ENCODE assay signal across 9 cellular contexts in the genomic region with DNA sequence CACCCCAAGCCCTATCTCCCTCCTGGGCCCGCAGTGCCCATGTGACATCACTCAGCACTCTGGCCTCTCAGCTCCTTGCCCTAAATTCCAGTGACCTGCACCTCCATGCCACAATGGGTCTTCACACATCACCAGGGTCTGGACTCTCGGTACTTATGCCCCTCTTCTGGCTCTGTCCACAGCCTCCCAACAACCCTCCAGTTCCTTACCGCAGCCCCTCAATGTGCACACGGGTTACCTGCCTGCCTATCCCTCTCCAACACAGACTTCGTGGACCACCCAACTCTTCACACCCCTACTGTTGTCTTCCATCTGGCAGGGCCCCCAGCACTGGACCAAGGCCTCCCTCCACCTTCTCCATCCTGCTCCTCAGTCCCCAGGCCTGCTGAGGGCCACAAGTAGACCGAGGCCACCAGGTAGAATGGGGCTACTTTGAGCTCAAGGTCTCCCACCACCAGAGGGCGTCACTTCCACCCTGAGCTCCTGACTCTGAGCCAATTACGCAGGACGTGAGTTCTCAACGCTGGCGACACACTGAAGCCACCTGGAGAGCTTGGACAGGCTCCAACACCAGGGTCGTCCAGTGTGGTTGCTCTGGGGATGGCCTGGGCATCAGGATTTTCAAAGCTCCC.
DNase-seq lines count a peak whose midpoint lies in the region; ATAC-seq and TF ChIP-seq lines count a peak whose summit lies in the region.
"Had no signal": no experiment of that assay in that cellular context is flagged by ENCODE, and none has a peak within 500 bp of the region (broad histone marks: within the 10 kb centered on the region; RNA-seq: fewer than 3 reads in every experiment).

No MANE protein-coding gene starts in this region.

- H3K4me3 ChIP-seq in BE2C (ENCODE audit: low read depth, low read length) = no peak overlapping the region
- H3K4me3 ChIP-seq in iPS DF 6.9 (ENCODE audit: low read length) = no peak overlapping the region
- no peak overlapping the region for H3K4me3 ChIP-seq in ascending aorta
- H3K4me3 ChIP-seq: MG63 had no signal

- H3K27me3 ChIP-seq in BE2C (peaks cover 9% of the 10 kb centered on the region), iPS DF 6.9 (ENCODE audit: control insufficient read depth, insufficient read depth, low read length) (no peaks in the 10 kb centered on the region), ascending aorta (no peaks in the 10 kb centered on the region)
- H3K27me3 ChIP-seq: MG63 had no signal

- TF ChIP-seq CTCF in BE2C (IDR thresholded peaks at IDR 0.05; ENCODE audit: low read depth, low read length) (peak; percentile 64), ascending aorta (IDR thresholded peaks at IDR 0.05) (no peak)

- no peak overlapping the region for H3K27ac ChIP-seq in iPS DF 6.9 (ENCODE audit: low read length)
- H3K27ac ChIP-seq in ascending aorta = no peak overlapping the region

- DNase-seq in BE2C (peak; percentile 58), GM19238 (ENCODE audit: insufficient read length, low spot score) (peak; percentile 13), SHP77 (lab: John Stamatoyannopoulos, UW) (peak; percentile 76 to 85), iPS DF 6.9 (ENCODE audit: low read depth, low spot score) (peak; percentile 71), HuH-7.5 (ENCODE audit: low spot score) (no peak), ascending aorta (ENCODE audit: low spot score in 2 of 2) (no peak)
- DNase-seq: MG63 had no signal

- H3K4me1 ChIP-seq in BE2C (no peaks in the 10 kb centered on the region; the same call in 1 of the 2 replicates), iPS DF 6.9 (ENCODE audit: control insufficient read depth, insufficient read depth, low read length) (no peaks in the 10 kb centered on the region; the same call in 1 of the 2 replicates), ascending aorta (no peaks in the 10 kb centered on the region)

- H3K36me3 ChIP-seq in BE2C (no peaks in the 10 kb centered on the region), iPS DF 6.9 (ENCODE audit: control insufficient read depth, insufficient read depth, low read length) (no peaks in the 10 kb centered on the region), ascending aorta (no peaks in the 10 kb centered on the region)
- H3K36me3 ChIP-seq: MG63 had no signal

- intact Hi-C loops in ascending aorta (cut with DNase I) = no loop called here

- H3K9me3 ChIP-seq in BE2C (no peaks in the 10 kb centered on the region; the same call in 1 of the 2 replicates), iPS DF 6.9 (ENCODE audit: control insufficient read depth, insufficient read depth, low read length) (no peaks in the 10 kb centered on the region), ascending aorta (no peaks in the 10 kb centered on the region)
- H3K9me3 ChIP-seq: MG63 had no signal

- ATAC-seq in GM21576 (IDR thresholded peaks at IDR 0.05; ENCODE audit: unreplicated experiment) (no peak), GM18870 (IDR thresholded peaks at IDR 0.05; ENCODE audit: unreplicated experiment) (no peak)

- WGBS in iPS DF 6.9 (ENCODE audit: insufficient coverage, insufficient read length) = no CpG with 5 or more reads among the region's 12 CpGs

Comparison
In these comparisons a context has a peak if more than half of its experiments do, and no peak if none do; other contexts are left out.
1. DNase-seq: peak in BE2C (single experiment), GM19238 (single experiment), SHP77 (2 of 2) and iPS DF 6.9 (single experiment); none in HuH-7.5 (single experiment) and ascending aorta (0 of 2).